20 cellular contexts compared by ENCODE assay signal in the genomic region with DNA sequence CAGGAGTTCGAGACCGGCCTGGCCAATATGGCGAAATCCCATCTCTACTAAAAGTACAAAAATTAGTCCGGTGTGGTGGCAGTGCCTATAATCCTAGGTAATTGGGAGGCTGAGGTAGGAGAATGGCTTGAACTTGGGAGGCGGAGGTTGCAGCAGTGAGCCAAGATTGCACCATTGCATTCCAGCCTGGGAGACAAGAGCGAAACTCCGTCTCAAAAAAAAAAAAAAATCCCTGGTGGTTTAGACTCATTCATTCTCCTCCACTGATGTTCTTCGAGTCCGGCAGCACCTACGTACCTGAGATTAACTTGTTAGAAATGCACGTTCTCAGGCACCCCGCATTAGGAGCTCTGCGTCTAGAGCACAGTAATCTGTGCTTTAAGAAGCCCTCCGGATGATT. TPM values are rescaled to one million over a fixed set of nuclear protein-coding genes. Genes with fewer than 3 reads are reported as not detected.
DNase-seq lines count a peak whose midpoint lies in the region; ATAC-seq and TF ChIP-seq lines count a peak whose summit lies in the region.
"Had no signal": no experiment of that assay in that cellular context is flagged by ENCODE, and none has a peak within 500 bp of the region (broad histone marks: within the 10 kb centered on the region; RNA-seq: fewer than 3 reads in every experiment).

No MANE protein-coding gene starts in this region.

- peak overlapping the region; percentile 94 for H3K27ac ChIP-seq in VCaP
- H3K27ac ChIP-seq in thyroid gland: peak overlapping the region; percentile 16 to 87 (median 57)
- H3K27ac ChIP-seq: 22Rv1, KMS-11 had no signal

- H3K9me3 Mint-ChIP-seq in activated CD4-positive, alpha-beta T cell treated with anti-CD3 and anti-CD28 coated beads, Interleukin-2, amount 10 ng/mL, durations not matched to agents 24 days and 14 days: peaks cover 5% of the 10 kb centered on the region
- H3K9me3 Mint-ChIP-seq in naive B cell: no peaks in the 10 kb centered on the region

- peaks cover 69% of the 10 kb centered on the region for H3K4me1 Mint-ChIP-seq in activated CD4-positive, alpha-beta T cell treated with anti-CD3 and anti-CD28 coated beads, Interleukin-2, amount 10 ng/mL, durations not matched to agents 24 days and 14 days
- H3K4me1 Mint-ChIP-seq in naive B cell: peaks cover 70 to 87% (median 82%) of the 10 kb centered on the region in 3 donors

- no peak overlapping the region for H3K4me3 ChIP-seq in thyroid gland (replicated peaks in 1 of 3)

- TF ChIP-seq CTCF in VCaP (conservative IDR thresholded peaks at IDR 0.05) (no peak), thyroid gland (IDR thresholded peaks at IDR 0.05) (no peak)

- no peak for TF ChIP-seq POLR2A in thyroid gland (IDR thresholded peaks at IDR 0.05)

- peaks cover 42% of the 10 kb centered on the region for H3K36me3 Mint-ChIP-seq in activated CD4-positive, alpha-beta T cell treated with anti-CD3 and anti-CD28 coated beads, Interleukin-2, amount 10 ng/mL, durations not matched to agents 24 days and 14 days (ENCODE audit: low read depth)
- H3K36me3 Mint-ChIP-seq in naive B cell: no peaks in the 10 kb centered on the region

- WGBS in thyroid gland, 2 donors: 95 to 96% methylated on average over 14 of the region's 14 CpGs

- no peaks in the 10 kb centered on the region for H3K9me3 ChIP-seq in thyroid gland

- no peaks in the 10 kb centered on the region for H3K27me3 ChIP-seq in thyroid gland

- H3K4me1 ChIP-seq in thyroid gland: peaks cover 27 to 44% of the 10 kb centered on the region in 2 donors

- no peak overlapping the region for H3K27ac Mint-ChIP-seq in activated CD4-positive, alpha-beta T cell treated with anti-CD3 and anti-CD28 coated beads, Interleukin-2, amount 10 ng/mL, durations not matched to agents 24 days and 14 days
- H3K27ac Mint-ChIP-seq in naive B cell: peak overlapping the region in 4 of 6 donors; percentile 40 to 91 (median 71)
- H3K27ac Mint-ChIP-seq: HFFc6 had no signal

- no peaks in the 10 kb centered on the region for H3K36me3 ChIP-seq in thyroid gland

- no peak for ATAC-seq in naive B cell (ENCODE audit: low read depth in 2 of 2)
- ATAC-seq: HepG2 had no signal

- intact Hi-C loops in activated CD4-positive, alpha-beta T cell treated with anti-CD3 and anti-CD28 coated beads, Interleukin-2, amount 10 ng/mL, durations not matched to agents 24 days and 14 days (cut with micrococcal nuclease): loop anchor here (10.0 kb wide), 2 partner anchors 350 to 1430 kb away; no protein-coding TSS in a partner anchor
- intact Hi-C loops in thyroid gland (cut with DNase I): no loop called here

- peak; percentile 52 for DNase-seq in activated CD4-positive, alpha-beta T cell treated with anti-CD3 and anti-CD28 coated beads, Interleukin-2, amount 10 ng/mL, durations not matched to agents 24 days and 14 days
- DNase-seq in activated CD4-positive, alpha-beta T cell treated with anti-CD3 and anti-CD28 coated beads for 48 hours: no peak
- DNase-seq in naive B cell (no peak), thyroid gland (no peak), LoVo (ENCODE audit: low spot score) (no peak), NCI-H2029 treated with DMSO at 0.1 percent for 48 hours (lab: John Stamatoyannopoulos, UW) (no peak), cortex of kidney (lab: John Stamatoyannopoulos, UW) (no peak)
- DNase-seq: DMS 273 treated with DMSO at 0.1 percent for 48 hours, DND-41, H7, HFFc6, MM.1S, NCI-H1092, NCI-H1694, NCI-H748 treated with DMSO at 0.1 percent for 48 hours, Right ventricle myocardium superior had no signal

- no peaks in the 10 kb centered on the region for H3K27me3 Mint-ChIP-seq in activated CD4-positive, alpha-beta T cell treated with anti-CD3 and anti-CD28 coated beads, Interleukin-2, amount 10 ng/mL, durations not matched to agents 24 days and 14 days
- H3K27me3 Mint-ChIP-seq in naive B cell: no peaks in the 10 kb centered on the region

- H3K4me3 Mint-ChIP-seq in activated CD4-positive, alpha-beta T cell treated with anti-CD3 and anti-CD28 coated beads, Interleukin-2, amount 10 ng/mL, durations not matched to agents 24 days and 14 days: peak overlapping the region; percentile 76
- H3K4me3 Mint-ChIP-seq in naive B cell: peak overlapping the region in 4 of 8 donors; percentile 12 to 62 (median 48)
- H3K4me3 Mint-ChIP-seq: HFFc6 had no signal

RNA-seq across cellular contexts. Expression of a gene that starts 3.7 kb away (rescaled TPM):
- total RNA-seq in activated CD4-positive, alpha-beta T cell treated with anti-CD3 and anti-CD28 coated beads, Interleukin-2, amount 10 ng/mL, durations not matched to agents 24 days and 14 days: 49.8 and 58.9 TPM in 2 replicates
- polyA plus RNA-seq in naive B cell (ENCODE audit: low read depth in 6 of 6): 10 to 100 TPM; 12.7 to 30.5 (median 17.5) TPM
- total RNA-seq in thyroid gland: 10 to 100 TPM; 35.2 to 84.0 (median 61.2) TPM
